ENCODE assay signal across 17 cellular contexts in the genomic region with DNA sequence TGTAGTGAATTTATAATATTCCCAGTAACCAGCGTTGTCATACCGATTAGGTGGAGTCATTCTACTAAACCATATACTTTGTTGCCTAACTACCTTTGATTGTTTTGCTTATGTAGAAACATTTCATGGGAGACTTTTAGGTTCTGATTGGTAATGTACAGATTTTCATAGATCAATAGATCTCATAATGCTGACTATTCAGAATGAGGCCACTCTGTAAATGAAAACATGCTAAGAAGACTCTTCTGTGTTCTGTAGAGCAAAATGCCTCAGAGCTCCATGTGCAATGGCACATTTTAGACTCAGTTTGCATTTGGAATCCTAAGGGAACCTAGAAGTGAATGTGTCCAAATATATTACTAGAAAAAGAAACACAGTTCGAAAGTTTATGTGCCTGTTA. TPM values are rescaled to one million over a fixed set of nuclear protein-coding genes. Genes with fewer than 3 reads are reported as not detected.
DNase-seq lines count a peak whose midpoint lies in the region; ATAC-seq and TF ChIP-seq lines count a peak whose summit lies in the region.
"Had no signal": no experiment of that assay in that cellular context is flagged by ENCODE, and none has a peak within 500 bp of the region (broad histone marks: within the 10 kb centered on the region; RNA-seq: fewer than 3 reads in every experiment).

No MANE protein-coding gene starts in this region.

- DNase-seq in activated CD8-positive, alpha-beta T cell treated with anti-CD3 and anti-CD28 coated beads for 36 hours: no peak
- no peak for DNase-seq in activated CD8-positive, alpha-beta T cell treated with anti-CD3 and anti-CD28 coated beads, Interleukin-2, amount 10 ng/mL, durations not matched to agents 7 days and 5 days
- DNase-seq in stimulated activated naive CD8-positive, alpha-beta T cell treated with anti-CD3 and anti-CD28 coated beads, Interleukin-15, Interleukin-2, amounts not matched to agents 100 U/mL and 50 U/mL, for 24 hours: no peak
- DNase-seq in activated naive CD8-positive, alpha-beta T cell treated with anti-CD3 and anti-CD28 coated beads, Interleukin-2, amount 50 U/mL, for 24 hours: no peak
- no peak for DNase-seq in GM13976 (ENCODE audit: low spot score)
- no peak for DNase-seq in NCI-H82 treated with DMSO at 0.1 percent for 48 hours (lab: John Stamatoyannopoulos, UW; ENCODE audit: unreplicated experiment)
- DNase-seq: Calu3, DMS79, MV-4-11, NCI-H1417 treated with DMSO at 0.1 percent for 48 hours, NCI-H2029 treated with DMSO at 0.1 percent for 48 hours, NCI-H510A treated with DMSO at 0.1 percent for 48 hours had no signal

- peak overlapping the region; percentile 80 for H3K27ac Mint-ChIP-seq in activated CD8-positive, alpha-beta T cell treated with anti-CD3 and anti-CD28 coated beads for 36 hours
- H3K27ac Mint-ChIP-seq in activated CD8-positive, alpha-beta T cell treated with anti-CD3 and anti-CD28 coated beads, Interleukin-2, amount 10 ng/mL, durations not matched to agents 7 days and 5 days: no peak overlapping the region
- H3K27ac Mint-ChIP-seq in stimulated activated naive CD8-positive, alpha-beta T cell treated with anti-CD3 and anti-CD28 coated beads, Interleukin-15, Interleukin-2, amounts not matched to agents 100 ng/mL and 50 ng/mL, for 24 hours: peak overlapping the region; percentile 96
- H3K27ac Mint-ChIP-seq in activated naive CD8-positive, alpha-beta T cell treated with anti-CD3 and anti-CD28 coated beads, Interleukin-2, amount 50 U/mL, for 24 hours: peak overlapping the region; percentile 89
- H3K27ac Mint-ChIP-seq: CD14-positive monocyte, IgD-negative memory B cell had no signal

- TF ChIP-seq CTCF in activated CD8-positive, alpha-beta T cell treated with anti-CD3 and anti-CD28 coated beads for 36 hours (IDR thresholded peaks at IDR 0.05): no peak
- TF ChIP-seq CTCF in GM13976 (IDR thresholded peaks at IDR 0.05; ENCODE audit: borderline replicate concordance, control extremely low read depth, extremely low read depth, insufficient read depth, missing control alignments): no peak

- peaks cover 10% of the 10 kb centered on the region for H3K9me3 Mint-ChIP-seq in activated CD8-positive, alpha-beta T cell treated with anti-CD3 and anti-CD28 coated beads for 36 hours
- H3K9me3 Mint-ChIP-seq in activated CD8-positive, alpha-beta T cell treated with anti-CD3 and anti-CD28 coated beads, Interleukin-2, amount 10 ng/mL, durations not matched to agents 7 days and 5 days (ENCODE audit: insufficient read depth): no peaks in the 10 kb centered on the region
- H3K9me3 Mint-ChIP-seq in stimulated activated naive CD8-positive, alpha-beta T cell treated with anti-CD3 and anti-CD28 coated beads, Interleukin-15, Interleukin-2, amounts not matched to agents 100 ng/mL and 50 ng/mL, for 24 hours: peaks cover 4% of the 10 kb centered on the region
- peaks cover 6% of the 10 kb centered on the region for H3K9me3 Mint-ChIP-seq in activated naive CD8-positive, alpha-beta T cell treated with anti-CD3 and anti-CD28 coated beads, Interleukin-2, amount 50 U/mL, for 24 hours
- H3K9me3 Mint-ChIP-seq: CD14-positive monocyte, IgD-negative memory B cell had no signal

- ATAC-seq in activated CD8-positive, alpha-beta T cell treated with anti-CD3 and anti-CD28 coated beads for 36 hours: no peak
- ATAC-seq in activated CD8-positive, alpha-beta T cell treated with anti-CD3 and anti-CD28 coated beads, Interleukin-2, amount 10 ng/mL, durations not matched to agents 7 days and 5 days: no peak
- no peak for ATAC-seq in stimulated activated naive CD8-positive, alpha-beta T cell treated with anti-CD3 and anti-CD28 coated beads, Interleukin-15, Interleukin-2, amounts not matched to agents 100 U/mL and 50 U/mL, for 24 hours
- ATAC-seq in activated naive CD8-positive, alpha-beta T cell treated with anti-CD3 and anti-CD28 coated beads, Interleukin-2, amount 50 U/mL, for 24 hours: no peak
- ATAC-seq in HG03521 (IDR thresholded peaks at IDR 0.05; ENCODE audit: unreplicated experiment): no peak
- ATAC-seq: HCT116 had no signal

- in situ Hi-C loops in GM13976 (cut with MboI; ENCODE audit: low sequenced_read_pairs, unreplicated experiment): loop anchor here (25.0 kb wide), 1 partner anchor 1213 kb away; no protein-coding TSS in a partner anchor

- intact Hi-C loops in activated CD8-positive, alpha-beta T cell treated with anti-CD3 and anti-CD28 coated beads for 36 hours (cut with micrococcal nuclease): no loop called here

- POLR2A ChIA-PET in activated CD8-positive, alpha-beta T cell treated with anti-CD3 and anti-CD28 coated beads for 36 hours (lab: Charles Lee): interaction anchor here (1.0 kb wide), 1 partner anchor 20 kb away, joined by 4 read pairs; a partner anchor contains a TSS
- POLR2A ChIA-PET in activated CD8-positive, alpha-beta T cell treated with anti-CD3 and anti-CD28 coated beads, Interleukin-2, amount 10 ng/mL, durations not matched to agents 7 days and 5 days (lab: Charles Lee): interaction anchor here (1.3 kb wide), 1 partner anchor 19 kb away, joined by 3 read pairs; a partner anchor contains a TSS

- H3K4me3 Mint-ChIP-seq in activated CD8-positive, alpha-beta T cell treated with anti-CD3 and anti-CD28 coated beads for 36 hours: no peak overlapping the region
- H3K4me3 Mint-ChIP-seq in activated CD8-positive, alpha-beta T cell treated with anti-CD3 and anti-CD28 coated beads, Interleukin-2, amount 10 ng/mL, durations not matched to agents 7 days and 5 days: no peak overlapping the region
- peak overlapping the region; percentile 69 for H3K4me3 Mint-ChIP-seq in stimulated activated naive CD8-positive, alpha-beta T cell treated with anti-CD3 and anti-CD28 coated beads, Interleukin-15, Interleukin-2, amounts not matched to agents 100 ng/mL and 50 ng/mL, for 24 hours
- H3K4me3 Mint-ChIP-seq in activated naive CD8-positive, alpha-beta T cell treated with anti-CD3 and anti-CD28 coated beads, Interleukin-2, amount 50 U/mL, for 24 hours: no peak overlapping the region
- H3K4me3 Mint-ChIP-seq: CD14-positive monocyte, IgD-negative memory B cell had no signal

- H3K4me1 Mint-ChIP-seq in activated CD8-positive, alpha-beta T cell treated with anti-CD3 and anti-CD28 coated beads for 36 hours (ENCODE audit: low read depth): peaks cover 72% of the 10 kb centered on the region
- peaks cover 57% of the 10 kb centered on the region for H3K4me1 Mint-ChIP-seq in activated CD8-positive, alpha-beta T cell treated with anti-CD3 and anti-CD28 coated beads, Interleukin-2, amount 10 ng/mL, durations not matched to agents 7 days and 5 days (ENCODE audit: low read depth)
- H3K4me1 Mint-ChIP-seq in stimulated activated naive CD8-positive, alpha-beta T cell treated with anti-CD3 and anti-CD28 coated beads, Interleukin-15, Interleukin-2, amounts not matched to agents 100 ng/mL and 50 ng/mL, for 24 hours (ENCODE audit: low read depth): peaks cover 81% of the 10 kb centered on the region
- peaks cover 74% of the 10 kb centered on the region for H3K4me1 Mint-ChIP-seq in activated naive CD8-positive, alpha-beta T cell treated with anti-CD3 and anti-CD28 coated beads, Interleukin-2, amount 50 U/mL, for 24 hours
- H3K4me1 Mint-ChIP-seq: CD14-positive monocyte had no signal

- no peaks in the 10 kb centered on the region for H3K27me3 Mint-ChIP-seq in activated CD8-positive, alpha-beta T cell treated with anti-CD3 and anti-CD28 coated beads for 36 hours
- no peaks in the 10 kb centered on the region for H3K27me3 Mint-ChIP-seq in activated CD8-positive, alpha-beta T cell treated with anti-CD3 and anti-CD28 coated beads, Interleukin-2, amount 10 ng/mL, durations not matched to agents 7 days and 5 days (ENCODE audit: low read depth)
- H3K27me3 Mint-ChIP-seq in stimulated activated naive CD8-positive, alpha-beta T cell treated with anti-CD3 and anti-CD28 coated beads, Interleukin-15, Interleukin-2, amounts not matched to agents 100 ng/mL and 50 ng/mL, for 24 hours: no peaks in the 10 kb centered on the region
- H3K27me3 Mint-ChIP-seq in activated naive CD8-positive, alpha-beta T cell treated with anti-CD3 and anti-CD28 coated beads, Interleukin-2, amount 50 U/mL, for 24 hours: no peaks in the 10 kb centered on the region
- H3K27me3 Mint-ChIP-seq: IgD-negative memory B cell had no signal

- CTCF ChIA-PET in activated CD8-positive, alpha-beta T cell treated with anti-CD3 and anti-CD28 coated beads for 36 hours (lab: Charles Lee): interaction anchor here (1.7 kb wide), 1 partner anchor 14 kb away, joined by 5 read pairs; no protein-coding TSS in a partner anchor
- CTCF ChIA-PET in activated CD8-positive, alpha-beta T cell treated with anti-CD3 and anti-CD28 coated beads, Interleukin-2, amount 10 ng/mL, durations not matched to agents 7 days and 5 days (lab: Charles Lee): no interaction called here

- H3K36me3 Mint-ChIP-seq in activated CD8-positive, alpha-beta T cell treated with anti-CD3 and anti-CD28 coated beads for 36 hours (ENCODE audit: low read depth): peaks cover 71% of the 10 kb centered on the region
- peaks cover 72% of the 10 kb centered on the region for H3K36me3 Mint-ChIP-seq in activated CD8-positive, alpha-beta T cell treated with anti-CD3 and anti-CD28 coated beads, Interleukin-2, amount 10 ng/mL, durations not matched to agents 7 days and 5 days (ENCODE audit: low read depth)
- peaks cover 78% of the 10 kb centered on the region for H3K36me3 Mint-ChIP-seq in stimulated activated naive CD8-positive, alpha-beta T cell treated with anti-CD3 and anti-CD28 coated beads, Interleukin-15, Interleukin-2, amounts not matched to agents 100 ng/mL and 50 ng/mL, for 24 hours (ENCODE audit: low read depth)
- H3K36me3 Mint-ChIP-seq in activated naive CD8-positive, alpha-beta T cell treated with anti-CD3 and anti-CD28 coated beads, Interleukin-2, amount 50 U/mL, for 24 hours (ENCODE audit: low read depth): peaks cover 75% of the 10 kb centered on the region

RNA-seq across cellular contexts. Expression of a gene that starts 20.0 kb away (rescaled TPM):
- 100 to 1,000 TPM; 104 to 113 TPM for total RNA-seq in activated CD8-positive, alpha-beta T cell treated with anti-CD3 and anti-CD28 coated beads for 36 hours
- total RNA-seq in activated CD8-positive, alpha-beta T cell treated with anti-CD3 and anti-CD28 coated beads, Interleukin-2, amount 10 ng/mL, durations not matched to agents 7 days and 5 days: 100 to 1,000 TPM; 117 to 122 TPM
